ENCODE assay signal across 8 cellular contexts in genomic region chr12:57173089-57173488, GRCh38.
DNase-seq lines count a peak whose midpoint lies in the region; ATAC-seq and TF ChIP-seq lines count a peak whose summit lies in the region.

No MANE protein-coding gene starts in this region.

- H3K9me3 ChIP-seq in BLaER1 treated with 17β-estradiol and CSF1 and Interleukin-3, amounts not matched to agents 10 nM and 100 nM (replicated peaks in 1 of 11): no peaks in the 10 kb centered on the region
- H3K9me3 ChIP-seq in tibial artery: no peaks in the 10 kb centered on the region

- peak overlapping the region in 7 of 11 experiments; percentile 18 to 49 (median 38); a peak in 9 of 22 replicates for H3K4me2 ChIP-seq in BLaER1 treated with 17β-estradiol and CSF1 and Interleukin-3, amounts not matched to agents 10 nM and 100 nM

- H3K9me3 Mint-ChIP-seq in activated T-cell treated with anti-CD3 and anti-CD28 coated beads, Interleukin-2, amount 50 U/mL, for 24 hours: no peaks in the 10 kb centered on the region

- no peak overlapping the region for H3K27ac ChIP-seq in BLaER1 treated with 17β-estradiol and CSF1 and Interleukin-3, amounts not matched to agents 10 nM and 100 nM
- H3K27ac ChIP-seq in tibial artery: peak overlapping the region in 1 of 2 donors; percentile 37

- no peaks in the 10 kb centered on the region for H3K36me3 Mint-ChIP-seq in activated T-cell treated with anti-CD3 and anti-CD28 coated beads, Interleukin-2, amount 50 U/mL, for 24 hours (ENCODE audit: low read depth)

- H3K4me3 ChIP-seq in BLaER1 treated with 17β-estradiol and CSF1 and Interleukin-3, amounts not matched to agents 10 nM and 100 nM: no peak overlapping the region
- H3K4me3 ChIP-seq in HFF-Myc (replicated peaks; ENCODE audit: low read depth, low read length) (no peak overlapping the region), tibial artery (no peak overlapping the region)

- no peak overlapping the region for H3K4me3 Mint-ChIP-seq in activated T-cell treated with anti-CD3 and anti-CD28 coated beads, Interleukin-2, amount 50 U/mL, for 24 hours

- no peak overlapping the region for H3K27ac Mint-ChIP-seq in activated T-cell treated with anti-CD3 and anti-CD28 coated beads, Interleukin-2, amount 50 U/mL, for 24 hours

- peaks cover 0 to 58% (median 24%) of the 10 kb centered on the region in 10 experiments; a peak in 16 of 20 replicates for H3K4me1 ChIP-seq in BLaER1 treated with 17β-estradiol and CSF1 and Interleukin-3, amounts not matched to agents 10 nM and 100 nM
- peaks cover 0 to 19% (median 6%) of the 10 kb centered on the region in 4 donors for H3K4me1 ChIP-seq in tibial artery

- peaks cover 0 to 88% (median 0%) of the 10 kb centered on the region in 11 experiments; a peak in 6 of 22 replicates for H4K20me1 ChIP-seq in BLaER1 treated with 17β-estradiol and CSF1 and Interleukin-3, amounts not matched to agents 10 nM and 100 nM

- TF ChIP-seq CTCF in HFF-Myc (IDR thresholded peaks at IDR 0.05; ENCODE audit: low read depth, low read length, missing control alignments): peak; percentile 73
- peak; percentile 57 to 61 for TF ChIP-seq CTCF in tibial artery (IDR thresholded peaks at IDR 0.05)

- peaks cover 0 to 100% (median 23%) of the 10 kb centered on the region in 11 experiments; a peak in 16 of 22 replicates for H3K36me3 ChIP-seq in BLaER1 treated with 17β-estradiol and CSF1 and Interleukin-3, amounts not matched to agents 10 nM and 100 nM
- H3K36me3 ChIP-seq in tibial artery: peaks cover 60 to 100% (median 82%) of the 10 kb centered on the region in 3 donors

- no peaks in the 10 kb centered on the region for H3K4me1 Mint-ChIP-seq in activated T-cell treated with anti-CD3 and anti-CD28 coated beads, Interleukin-2, amount 50 U/mL, for 24 hours (ENCODE audit: low read depth)

- H3K9ac ChIP-seq in BLaER1 treated with 17β-estradiol and CSF1 and Interleukin-3, amounts not matched to agents 10 nM and 100 nM: no peak overlapping the region

- intact Hi-C loops in tibial artery (cut with DNase I; ENCODE audit: low total_unique reads): no loop called here

- ATAC-seq in GM19328 (IDR thresholded peaks at IDR 0.05; ENCODE audit: unreplicated experiment) (no peak), GM18858 (IDR thresholded peaks at IDR 0.05; ENCODE audit: unreplicated experiment) (no peak), GM21515 (IDR thresholded peaks at IDR 0.05; ENCODE audit: unreplicated experiment) (no peak)

- no peaks in the 10 kb centered on the region for H3K27me3 ChIP-seq in BLaER1 treated with 17β-estradiol and CSF1 and Interleukin-3, amounts not matched to agents 10 nM and 100 nM
- no peaks in the 10 kb centered on the region for H3K27me3 ChIP-seq in tibial artery

- no peaks in the 10 kb centered on the region for H3K27me3 Mint-ChIP-seq in activated T-cell treated with anti-CD3 and anti-CD28 coated beads, Interleukin-2, amount 50 U/mL, for 24 hours

- no peak for DNase-seq in HFF-Myc (ENCODE audit: extremely low read depth, low read depth)
- peak; percentile 45 for DNase-seq in activated T-cell treated with anti-CD3 and anti-CD28 coated beads, Interleukin-2, amount 50 U/mL, for 24 hours
- DNase-seq in hepatic stellate cell (ENCODE audit: low spot score): peak; percentile 62
- no peak for DNase-seq in tibial artery

Comparison
In these comparisons a context has a peak if more than half of its experiments do, and no peak if none do; other contexts are left out.
1. DNase-seq: peak in activated T-cell treated with anti-CD3 and anti-CD28 coated beads, Interleukin-2, amount 50 U/mL, for 24 hours (single experiment) and hepatic stellate cell (single experiment); none in HFF-Myc (single experiment) and tibial artery (0 of 2).